In genomic region chr22:44850946-44851345, GRCh38 we compare ENCODE assay signal across 25 cellular contexts.
"Had no signal": no experiment of that assay in that cellular context is flagged by ENCODE, and none has a peak within 500 bp of the region (broad histone marks: within the 10 kb centered on the region; RNA-seq: fewer than 3 reads in every experiment).

No MANE protein-coding gene starts in this region.

- H3K27ac ChIP-seq: brain microvascular endothelial cell, gastrocnemius medialis, right lobe of liver, thoracic aorta had no signal

- H3K4me1 Mint-ChIP-seq: nephron had no signal

- H3K36me3 Mint-ChIP-seq: activated CD8-positive, alpha-beta memory T cell treated with anti-CD3 and anti-CD28 coated beads, Interleukin-2, amount 10 ng/mL, durations not matched to agents 7 days and 5 days; stimulated activated effector memory CD8-positive, alpha-beta T cell treated with anti-CD3 and anti-CD28 coated beads, Interleukin-12 subunit alpha, Interleukin-12 subunit beta, amount 100 ng/mL, for 72 hours had no signal

- DNase-seq: activated CD4-positive, alpha-beta T cell treated with anti-CD3 and anti-CD28 coated beads for 1 hour; activated CD4-positive, alpha-beta T cell treated with anti-CD3 and anti-CD28 coated beads, Interleukin-2, amount 50 U/mL, for 1 hour; activated CD8-positive, alpha-beta memory T cell treated with anti-CD3 and anti-CD28 coated beads, Interleukin-2, amount 10 ng/mL, durations not matched to agents 7 days and 5 days; activated CD8-positive, alpha-beta T cell treated with anti-CD3 and anti-CD28 coated beads, Interleukin-2, amount 10 ng/mL, durations not matched to agents 7 days and 5 days; activated naive CD4-positive, alpha-beta T cell treated with Interleukin-2 at 50 U/mL for 16 hours; activated T-cell treated with anti-CD3 and anti-CD28 coated beads, Interleukin-2, amount 50 U/mL, for 48 hours; amniotic stem cell; brain microvascular endothelial cell; central memory CD4-positive, alpha-beta T cell; effector memory CD4-positive, alpha-beta T cell; erythroblast; gastrocnemius medialis; glutamatergic neuron; left colon; mammary epithelial cell; stimulated activated CD4-positive, alpha-beta T cell treated with anti-CD3 and anti-CD28 coated beads, Interleukin-4, amount 100 ng/mL, for 24 hours; T-helper 9 cell; trophoblast cell had no signal

- H3K9me3 ChIP-seq: gastrocnemius medialis, right lobe of liver, thoracic aorta had no signal

- H3K27ac Mint-ChIP-seq: activated CD8-positive, alpha-beta memory T cell treated with anti-CD3 and anti-CD28 coated beads, Interleukin-2, amount 10 ng/mL, durations not matched to agents 7 days and 5 days; activated CD8-positive, alpha-beta T cell treated with anti-CD3 and anti-CD28 coated beads, Interleukin-2, amount 10 ng/mL, durations not matched to agents 7 days and 5 days; activated T-helper 2 cell treated with anti-CD3 and anti-CD28 coated beads, Interferon-gamma antibody, Interleukin-2, Interleukin-4, amounts not matched to agents 10 μg/mL and 5 μg/mL and 100 μg/mL, durations not matched to agents 14 hours and 24 hours and 36 hours; nephron; stimulated activated effector memory CD8-positive, alpha-beta T cell treated with anti-CD3 and anti-CD28 coated beads, Interleukin-12 subunit alpha, Interleukin-12 subunit beta, amount 100 ng/mL, for 72 hours; stimulated activated naive CD8-positive, alpha-beta T cell treated with anti-CD3 and anti-CD28 coated beads, Interleukin-15, Interleukin-2, amounts not matched to agents 100 ng/mL and 50 ng/mL, for 24 hours; T-helper 1 cell treated with Interleukin-12 subunit alpha and Interleukin-12 subunit beta and Interleukin-4 antibody, amounts not matched to agents 30 μg/mL and 1 μg/mL, for 36 hours had no signal

- H3K36me3 ChIP-seq: brain microvascular endothelial cell, gastrocnemius medialis, right lobe of liver, thoracic aorta had no signal

- H3K4me3 ChIP-seq: gastrocnemius medialis, right lobe of liver, thoracic aorta had no signal

- H3K9me3 Mint-ChIP-seq: activated T-helper 2 cell treated with anti-CD3 and anti-CD28 coated beads, Interferon-gamma antibody, Interleukin-2, Interleukin-4, amounts not matched to agents 10 μg/mL and 5 μg/mL and 100 μg/mL, durations not matched to agents 14 hours and 24 hours and 36 hours; nephron; stimulated activated effector memory CD8-positive, alpha-beta T cell treated with anti-CD3 and anti-CD28 coated beads, Interleukin-12 subunit alpha, Interleukin-12 subunit beta, amount 100 ng/mL, for 72 hours; stimulated activated naive CD8-positive, alpha-beta T cell treated with anti-CD3 and anti-CD28 coated beads, Interleukin-15, Interleukin-2, amounts not matched to agents 100 ng/mL and 50 ng/mL, for 24 hours; T-helper 1 cell treated with Interleukin-12 subunit alpha and Interleukin-12 subunit beta and Interleukin-4 antibody, amounts not matched to agents 30 μg/mL and 1 μg/mL, for 36 hours had no signal

- H3K27me3 Mint-ChIP-seq: activated CD8-positive, alpha-beta memory T cell treated with anti-CD3 and anti-CD28 coated beads, Interleukin-2, amount 10 ng/mL, durations not matched to agents 7 days and 5 days; stimulated activated naive CD8-positive, alpha-beta T cell treated with anti-CD3 and anti-CD28 coated beads, Interleukin-15, Interleukin-2, amounts not matched to agents 100 ng/mL and 50 ng/mL, for 24 hours had no signal

- ATAC-seq: activated CD8-positive, alpha-beta memory T cell treated with anti-CD3 and anti-CD28 coated beads, Interleukin-2, amount 10 ng/mL, durations not matched to agents 7 days and 5 days; activated CD8-positive, alpha-beta T cell treated with anti-CD3 and anti-CD28 coated beads, Interleukin-2, amount 10 ng/mL, durations not matched to agents 7 days and 5 days; gastrocnemius medialis; left colon; right lobe of liver; stimulated activated effector memory CD8-positive, alpha-beta T cell treated with anti-CD3 and anti-CD28 coated beads, Interleukin-12 subunit alpha, Interleukin-12 subunit beta, amount 100 ng/mL, for 72 hours had no signal

- H3K27me3 ChIP-seq: brain microvascular endothelial cell, gastrocnemius medialis, right lobe of liver had no signal

- H3K4me3 Mint-ChIP-seq: activated CD8-positive, alpha-beta memory T cell treated with anti-CD3 and anti-CD28 coated beads, Interleukin-2, amount 10 ng/mL, durations not matched to agents 7 days and 5 days; activated CD8-positive, alpha-beta T cell treated with anti-CD3 and anti-CD28 coated beads, Interleukin-2, amount 10 ng/mL, durations not matched to agents 7 days and 5 days; nephron; stimulated activated effector memory CD8-positive, alpha-beta T cell treated with anti-CD3 and anti-CD28 coated beads, Interleukin-12 subunit alpha, Interleukin-12 subunit beta, amount 100 ng/mL, for 72 hours; stimulated activated naive CD8-positive, alpha-beta T cell treated with anti-CD3 and anti-CD28 coated beads, Interleukin-15, Interleukin-2, amounts not matched to agents 100 ng/mL and 50 ng/mL, for 24 hours; T-helper 1 cell treated with Interleukin-12 subunit alpha and Interleukin-12 subunit beta and Interleukin-4 antibody, amounts not matched to agents 30 μg/mL and 1 μg/mL, for 36 hours had no signal
